In the genomic region with DNA sequence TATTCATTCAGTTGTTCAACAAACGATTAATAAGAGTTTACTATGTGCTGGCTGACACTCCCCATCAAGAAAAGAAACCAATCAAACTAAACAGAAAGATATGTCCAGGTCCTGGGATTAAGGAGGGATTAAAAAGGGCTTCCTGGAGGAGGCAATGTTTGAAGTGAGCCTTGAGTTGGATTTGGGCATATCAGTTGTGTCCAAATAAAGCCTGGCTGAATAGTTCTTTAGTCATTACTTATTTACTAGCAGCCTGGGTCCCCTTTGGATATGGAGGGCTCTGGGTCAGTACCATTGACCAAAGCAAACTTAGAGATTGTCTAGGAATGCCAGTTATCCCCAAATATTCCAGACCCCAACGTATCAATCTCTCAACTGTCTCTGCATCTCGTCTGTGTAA, we compare ENCODE assay signal across 17 cellular contexts.
A peak's percentile ranks its signal among the peaks of the same experiment; 100 is the strongest.
DNase-seq lines count a peak whose midpoint lies in the region; ATAC-seq and TF ChIP-seq lines count a peak whose summit lies in the region.
"Had no signal": no experiment of that assay in that cellular context is flagged by ENCODE, and none has a peak within 500 bp of the region (broad histone marks: within the 10 kb centered on the region; RNA-seq: fewer than 3 reads in every experiment).

No MANE protein-coding gene starts in this region.

- H3K36me3 Mint-ChIP-seq in HFFc6 (ENCODE audit: low read depth) = no peaks in the 10 kb centered on the region
- no peaks in the 10 kb centered on the region for H3K36me3 Mint-ChIP-seq in chondrocyte (ENCODE audit: low read depth)
- H3K36me3 Mint-ChIP-seq: CD8-positive, alpha-beta T cell had no signal

- no peak for TF ChIP-seq CTCF in HFFc6 (IDR thresholded peaks at IDR 0.05)
- no peak for TF ChIP-seq CTCF in chondrocyte (IDR thresholded peaks at IDR 0.05)
- no peak for TF ChIP-seq CTCF in thoracic aorta (IDR thresholded peaks at IDR 0.05)

- H3K9me3 ChIP-seq in mesodermal cell (ENCODE audit: control insufficient read depth, low read length) = no peaks in the 10 kb centered on the region
- no peaks in the 10 kb centered on the region for H3K9me3 ChIP-seq in thoracic aorta
- H3K9me3 ChIP-seq: BLaER1 had no signal

- H3K4me3 ChIP-seq in mesodermal cell (ENCODE audit: extremely low read depth, insufficient read depth, low read length, poor library complexity, severe bottlenecking) (no peak overlapping the region), thoracic aorta (no peak overlapping the region)
- H3K4me3 ChIP-seq: BLaER1 had no signal

- H3K9me3 Mint-ChIP-seq in HFFc6 (no peaks in the 10 kb centered on the region), chondrocyte (ENCODE audit: low read depth) (peaks cover 2% of the 10 kb centered on the region)
- H3K9me3 Mint-ChIP-seq: CD8-positive, alpha-beta T cell had no signal

- 100% methylated on average over 1 of the region's 3 CpGs; no CpG with 5 or more reads in 1 of the 2 experiments for WGBS in mesodermal cell (ENCODE audit: insufficient coverage in 2 of 2), 2 experiments

- H3K4me3 Mint-ChIP-seq in HFFc6 (no peak overlapping the region; the same call in 1 of the 2 replicates), chondrocyte (ENCODE audit: unreplicated experiment) (no peak overlapping the region)
- H3K4me3 Mint-ChIP-seq: CD8-positive, alpha-beta T cell had no signal

- H3K36me3 ChIP-seq in mesodermal cell (ENCODE audit: control insufficient read depth, insufficient read depth, low read length) (no peaks in the 10 kb centered on the region), thoracic aorta (no peaks in the 10 kb centered on the region)
- H3K36me3 ChIP-seq: BLaER1 had no signal

- H3K27me3 Mint-ChIP-seq in HFFc6 (ENCODE audit: insufficient read depth) (no peaks in the 10 kb centered on the region), chondrocyte (ENCODE audit: low read depth) (no peaks in the 10 kb centered on the region)

- H3K4me1 Mint-ChIP-seq in HFFc6 (ENCODE audit: low read depth) (peaks cover 93% of the 10 kb centered on the region), chondrocyte (ENCODE audit: low read depth) (peaks cover 86% of the 10 kb centered on the region)

- H3K27ac ChIP-seq in mesodermal cell (ENCODE audit: low read depth, low read length, severe bottlenecking) (peak overlapping the region; percentile 80), thoracic aorta (peak overlapping the region; percentile 15 to 72)
- H3K27ac ChIP-seq: BLaER1 had no signal

- H3K27me3 ChIP-seq in thoracic aorta (replicated peaks; ENCODE audit: insufficient read depth) = no peaks in the 10 kb centered on the region
- H3K27me3 ChIP-seq: BLaER1 had no signal

- DNase-seq in HFFc6 = no peak
- DNase-seq in chondrocyte (ENCODE audit: low spot score) = no peak
- DNase-seq in thoracic aorta (ENCODE audit: low spot score) = no peak
- DNase-seq in activated effector memory CD4-positive, alpha-beta T cell treated with anti-CD3 and anti-CD28 coated beads, Interleukin-2, amount 50 U/mL, for 16 hours = no peak
- no peak for DNase-seq in inferior parietal cortex (ENCODE audit: extremely low spot score)
- no peak for DNase-seq in foreskin melanocyte
- DNase-seq: CD8-positive, alpha-beta T cell; DMS79 treated with DMSO at 0.1 percent for 48 hours; Kasumi-1; MM.1S; NCI-H1092 treated with DMSO at 0.1 percent for 48 hours; NCI-H2081 treated with DMSO at 0.1 percent for 48 hours; NCI-H510A treated with DMSO at 0.1 percent for 48 hours; NCI-H82 had no signal

- peaks cover 31% of the 10 kb centered on the region for H3K4me1 ChIP-seq in mesodermal cell (ENCODE audit: control insufficient read depth, insufficient read depth, low read length, poor library complexity, severe bottlenecking)
- H3K4me1 ChIP-seq in thoracic aorta (ENCODE audit: control insufficient read depth in 1 of 2, low read depth in 2 of 2) = peaks cover 19 to 80% of the 10 kb centered on the region in 2 donors

- ATAC-seq in thoracic aorta (ENCODE audit: insufficient number of reproducible peaks, low FRiP score, low read depth) = no peak
- ATAC-seq: CD8-positive, alpha-beta T cell; PC-3 had no signal

- H3K27ac Mint-ChIP-seq in HFFc6 (peak overlapping the region; percentile 93), chondrocyte (ENCODE audit: unreplicated experiment) (peak overlapping the region; percentile 15)
- H3K27ac Mint-ChIP-seq: CD8-positive, alpha-beta T cell had no signal
